ENCODE assay signal across 20 cellular contexts in the genomic region with DNA sequence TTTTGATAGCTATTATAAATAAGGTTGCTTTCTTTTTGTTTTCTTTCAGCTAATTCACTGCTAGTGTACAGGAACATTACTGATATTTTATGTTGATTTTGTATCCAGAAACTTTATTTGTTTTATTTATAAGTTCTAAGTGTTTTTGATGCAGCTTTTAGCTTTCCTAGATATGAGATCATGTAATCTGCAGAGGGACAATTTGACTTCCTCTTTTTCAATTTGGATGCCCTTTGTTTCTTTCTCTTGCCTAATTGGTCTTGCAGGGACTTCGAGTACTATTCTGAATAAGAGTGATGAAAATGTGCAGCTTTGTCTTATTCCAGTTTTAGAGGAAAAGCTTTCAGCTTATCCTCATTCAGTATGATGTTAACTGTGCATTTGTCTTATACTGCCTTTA.
DNase-seq lines count a peak whose midpoint lies in the region; ATAC-seq, FAIRE-seq and TF ChIP-seq lines count a peak whose summit lies in the region.
"Had no signal": no experiment of that assay in that cellular context is flagged by ENCODE, and none has a peak within 500 bp of the region (broad histone marks: within the 10 kb centered on the region; RNA-seq: fewer than 3 reads in every experiment).

No MANE protein-coding gene starts in this region.

- no peak overlapping the region for H2AFZ ChIP-seq in K562 (ENCODE audit: low read depth, low read length)

- no peaks in the 10 kb centered on the region for H3K9me3 Mint-ChIP-seq in Calu3 (ENCODE audit: low read depth, unreplicated experiment)
- H3K9me3 Mint-ChIP-seq: HFFc6 had no signal

- no peaks in the 10 kb centered on the region for H3K9me1 ChIP-seq in K562 (ENCODE audit: control insufficient read depth, insufficient read depth, low read length)

- no peaks in the 10 kb centered on the region; the same call in 1 of the 2 replicates for H3K9me3 ChIP-seq in K562 (replicated peaks; ENCODE audit: control insufficient read depth, insufficient read depth, low read depth, low read length)
- H3K9me3 ChIP-seq: Caco-2 had no signal

- H3K27ac Mint-ChIP-seq in Calu3 (ENCODE audit: unreplicated experiment) = no peak overlapping the region
- H3K27ac Mint-ChIP-seq: CD4-positive, alpha-beta T cell; HFFc6 had no signal

- H3K4me1 ChIP-seq in K562 (replicated peaks in 1 of 2; ENCODE audit: control insufficient read depth in 2 of 2, insufficient read depth in 2 of 2, low read length in 2 of 2) = no peaks in the 10 kb centered on the region
- H3K4me1 ChIP-seq: Caco-2 had no signal

- WGBS in K562 (ENCODE audit: insufficient coverage, low coverage, missing lambda C conversion rate) = 0% methylated on average over 1 of the region's 1 CpG

- no peak overlapping the region for H3K9ac ChIP-seq in K562 (ENCODE audit: insufficient read depth in 1 of 2, low read depth in 2 of 2, low read length in 2 of 2)

- peak; percentile 71 for FAIRE-seq in D721Med (lab: Jason Lieb, UNC)
- FAIRE-seq in GM12891 (lab: Jason Lieb, UNC) = no peak
- no peak for FAIRE-seq in K562 (lab: Jason Lieb, UNC)
- FAIRE-seq: A204.1 had no signal

- H3K27ac ChIP-seq in K562 (ENCODE audit: extremely low read depth, low read depth, low read length) = no peak overlapping the region
- H3K27ac ChIP-seq: C4-2B, HL-60 had no signal

- H3K79me2 ChIP-seq in K562 (ENCODE audit: control insufficient read depth, insufficient read depth, low read length) = no peaks in the 10 kb centered on the region

- in situ Hi-C loops in K562 (cut with MboI) = no loop called here

- H3K4me3 Mint-ChIP-seq in Calu3 (ENCODE audit: low read depth, unreplicated experiment) = no peak overlapping the region
- H3K4me3 Mint-ChIP-seq: CD4-positive, alpha-beta T cell; HFFc6 had no signal

- no peak for TF ChIP-seq POLR2A in GM12891 (IDR thresholded peaks at IDR 0.05; ENCODE audit: low read depth, low read length)
- TF ChIP-seq POLR2A in NB4 (IDR thresholded peaks at IDR 0.05; ENCODE audit: extremely low read depth, insufficient read length) = no peak
- no peak for TF ChIP-seq POLR2A in K562 (conservative IDR thresholded peaks at IDR 0.05)

- no peak for ATAC-seq in K562
- ATAC-seq: HCT116 had no signal

- intact Hi-C loops in K562 (cut with micrococcal nuclease) (no loop called here), Calu3 (cut with micrococcal nuclease; ENCODE audit: unreplicated experiment) (no loop called here)

- no peaks in the 10 kb centered on the region for H3K27me3 Mint-ChIP-seq in Calu3 (ENCODE audit: unreplicated experiment)
- H3K27me3 Mint-ChIP-seq: CD4-positive, alpha-beta T cell had no signal

- TF ChIP-seq CTCF in D721Med (IDR thresholded peaks at IDR 0.05; ENCODE audit: insufficient read depth, missing control alignments) (no peak), NB4 (IDR thresholded peaks at IDR 0.05; ENCODE audit: low read depth, low read length) (no peak), K562 (IDR thresholded peaks at IDR 0.05 in 2 of 3, conservative IDR thresholded peaks at IDR 0.05 in 1 of 3; ENCODE audit: insufficient read depth in 2 of 3, low read depth in 1 of 3, low read length in 3 of 3) (no peak), Calu3 (IDR thresholded peaks at IDR 0.05; ENCODE audit: unreplicated experiment) (no peak)

- no peak overlapping the region for H3K4me2 ChIP-seq in K562 (ENCODE audit: insufficient read depth, low read length)

- CTCF ChIA-PET in K562 (lab: Yijun Ruan, JAX; ENCODE audit: low intra/inter-chr PET ratio) (no interaction called here), Calu3 (lab: Charles Lee) (no interaction called here)

- POLR2A ChIA-PET in K562 (lab: Yijun Ruan, JAX) = no interaction called here

- no peaks in the 10 kb centered on the region for H3K4me1 Mint-ChIP-seq in Calu3 (ENCODE audit: low read depth, unreplicated experiment)

- no peaks in the 10 kb centered on the region for H3K36me3 ChIP-seq in K562 (ENCODE audit: control insufficient read depth, insufficient read depth, low read length)

- no peaks in the 10 kb centered on the region for H3K27me3 ChIP-seq in K562 (ENCODE audit: control insufficient read depth in 2 of 2, insufficient read depth in 2 of 2, low read length in 2 of 2)

- TF ChIP-seq EP300 in K562 (IDR thresholded peaks at IDR 0.05; ENCODE audit: low read length) = no peak

- no peaks in the 10 kb centered on the region for H4K20me1 ChIP-seq in K562 (replicated peaks; ENCODE audit: control insufficient read depth, insufficient read depth, low read length)

- no TSS peak for BruUV-seq in K562 (replicated peaks; lab: Mats Ljungman, UMichigan)
- no TSS peak for BruUV-seq in Calu3 (replicated peaks; lab: Mats Ljungman, UMichigan)

- H3K36me3 Mint-ChIP-seq in Calu3 (ENCODE audit: insufficient read depth, unreplicated experiment) = no peaks in the 10 kb centered on the region

- no peak for DNase-seq in D721Med (ENCODE audit: insufficient read length, low spot score)
- DNase-seq in GM12891 (ENCODE audit: insufficient read length, low spot score) = no peak
- DNase-seq in NB4 (ENCODE audit: low read depth) = peak; percentile 3
- no peak for DNase-seq in K562 (ENCODE audit: extremely low read depth in 1 of 4, low spot score in 3 of 4)
- no peak for DNase-seq in hepatic stellate cell (ENCODE audit: low spot score)
- no peak for DNase-seq in NCI-H1436 treated with DMSO at 0.1 percent for 48 hours (lab: John Stamatoyannopoulos, UW)
- no peak for DNase-seq in Calu3
- DNase-seq: ACHN; AML-193; Caco-2; CD4-positive, alpha-beta T cell; DMS79 treated with DMSO at 0.1 percent for 48 hours; GF-D8; GOT3; H7; HFFc6 had no signal

- H3K4me3 ChIP-seq in NB4 (ENCODE audit: low read depth, low read length) (no peak overlapping the region), K562 (no peak overlapping the region)

- TF ChIP-seq RAD21 in K562 (CRISPR knock-in tag; conservative IDR thresholded peaks at IDR 0.05 in 1 of 2, IDR thresholded peaks at IDR 0.05 in 1 of 2) = no peak

TF ChIP-seq in GM12891, 5 proteins besides CTCF, POLR2A, EP300 and RAD21:
- no peak for TF ChIP-seq PAX5 (IDR thresholded peaks at IDR 0.05; ENCODE audit: insufficient read depth, low read length, severe bottlenecking)
- no peak for TF ChIP-seq POLR2AphosphoS5 (IDR thresholded peaks at IDR 0.05; ENCODE audit: low read depth, low read length)
- peak; percentile 51 for TF ChIP-seq SPI1 (IDR thresholded peaks at IDR 0.05; ENCODE audit: low read depth, low read length)

TF ChIP-seq in K562, 482 proteins besides CTCF, POLR2A, EP300 and RAD21:
- TF ChIP-seq SNIP1 (IDR thresholded peaks at IDR 0.05; ENCODE audit: low read depth) (no peak), PPARD (CRISPR knock-in tag; IDR thresholded peaks at IDR 0.05) (no peak), TGIF2 (CRISPR knock-in tag; IDR thresholded peaks at IDR 0.05) (no peak), SPI1 (IDR thresholded peaks at IDR 0.05; ENCODE audit: borderline replicate concordance, low read depth, low read length) (peak; percentile 50)
- TF ChIP-seq, protein P1, sequence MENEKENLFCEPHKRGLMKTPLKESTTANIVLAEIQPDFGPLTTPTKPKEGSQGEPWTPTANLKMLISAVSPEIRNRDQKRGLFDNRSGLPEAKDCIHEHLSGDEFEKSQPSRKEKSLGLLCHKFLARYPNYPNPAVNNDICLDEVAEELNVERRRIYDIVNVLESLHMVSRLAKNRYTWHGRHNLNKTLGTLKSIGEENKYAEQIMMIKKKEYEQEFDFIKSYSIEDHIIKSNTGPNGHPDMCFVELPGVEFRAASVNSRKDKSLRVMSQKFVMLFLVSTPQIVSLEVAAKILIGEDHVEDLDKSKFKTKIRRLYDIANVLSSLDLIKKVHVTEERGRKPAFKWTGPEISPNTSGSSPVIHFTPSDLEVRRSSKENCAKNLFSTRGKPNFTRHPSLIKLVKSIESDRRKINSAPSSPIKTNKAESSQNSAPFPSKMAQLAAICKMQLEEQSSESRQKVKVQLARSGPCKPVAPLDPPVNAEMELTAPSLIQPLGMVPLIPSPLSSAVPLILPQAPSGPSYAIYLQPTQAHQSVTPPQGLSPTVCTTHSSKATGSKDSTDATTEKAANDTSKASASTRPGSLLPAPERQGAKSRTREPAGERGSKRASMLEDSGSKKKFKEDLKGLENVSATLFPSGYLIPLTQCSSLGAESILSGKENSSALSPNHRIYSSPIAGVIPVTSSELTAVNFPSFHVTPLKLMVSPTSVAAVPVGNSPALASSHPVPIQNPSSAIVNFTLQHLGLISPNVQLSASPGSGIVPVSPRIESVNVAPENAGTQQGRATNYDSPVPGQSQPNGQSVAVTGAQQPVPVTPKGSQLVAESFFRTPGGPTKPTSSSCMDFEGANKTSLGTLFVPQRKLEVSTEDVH (IDR thresholded peaks at IDR 0.05; ENCODE audit: low read depth, partially characterized antibody) = no peak
